ENCODE assay signal across 7 cellular contexts in the genomic region with DNA sequence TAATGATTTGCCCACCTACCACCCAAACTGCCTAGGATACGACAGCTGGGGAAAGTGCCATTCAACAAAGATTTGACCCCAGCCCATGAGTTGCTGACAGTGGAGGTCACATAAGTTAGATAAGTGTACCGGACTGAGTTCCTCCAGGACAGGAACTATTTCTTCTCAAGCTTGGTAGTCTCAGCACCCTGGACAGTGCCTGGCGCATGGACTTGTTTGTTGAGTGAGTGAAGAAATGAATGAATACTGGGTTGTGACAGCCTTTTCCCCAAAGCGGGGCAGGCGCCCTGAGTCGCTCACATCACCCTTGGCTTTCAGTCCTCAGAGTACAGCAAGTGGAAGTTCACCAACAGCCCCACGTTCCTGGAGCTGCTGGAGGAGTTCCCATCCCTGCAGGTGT.
DNase-seq lines count a peak whose midpoint lies in the region; ATAC-seq and TF ChIP-seq lines count a peak whose summit lies in the region.
"Not testable (repeated sequence)": the region's sequence is repeated elsewhere in the genome, so short reads cannot be mapped to it uniquely, and the experiment has no call there.

No MANE protein-coding gene starts in this region.

- CTCF ChIA-PET in activated CD8-positive, alpha-beta T cell treated with anti-CD3 and anti-CD28 coated beads, Interleukin-2, amount 10 ng/mL, durations not matched to agents 7 days and 5 days (lab: Charles Lee): not testable (repeated sequence)

- not testable (repeated sequence) for H3K4me1 ChIP-seq in cardiac muscle cell (ENCODE audit: low read depth)

- not testable (repeated sequence) for H3K27ac ChIP-seq in cardiac muscle cell

- ATAC-seq in activated CD8-positive, alpha-beta T cell treated with anti-CD3 and anti-CD28 coated beads, Interleukin-2, amount 10 ng/mL, durations not matched to agents 7 days and 5 days: not testable (repeated sequence)

- not testable (repeated sequence) for H3K27me3 Mint-ChIP-seq in activated CD8-positive, alpha-beta T cell treated with anti-CD3 and anti-CD28 coated beads, Interleukin-2, amount 10 ng/mL, durations not matched to agents 7 days and 5 days (ENCODE audit: low read depth)
- peaks cover 17% of the 10 kb centered on the region for H3K27me3 Mint-ChIP-seq in neural crest cell (ENCODE audit: low read depth)

- peak; percentile 33 for DNase-seq in ELR (ENCODE audit: low read depth)
- DNase-seq in LoVo (ENCODE audit: low spot score): peak; percentile 34
- DNase-seq in RPMI7951 (ENCODE audit: low read depth): peak; percentile 12
- peak; percentile 29 for DNase-seq in activated CD8-positive, alpha-beta T cell treated with anti-CD3 and anti-CD28 coated beads, Interleukin-2, amount 10 ng/mL, durations not matched to agents 7 days and 5 days
- peak; percentile 15 for DNase-seq in dedifferentiated amniotic fluid mesenchymal stem cell (ENCODE audit: extremely low spot score)
- peak; percentile 67 to 74 for DNase-seq in cardiac muscle cell (ENCODE audit: low read depth in 1 of 2, low spot score in 1 of 2)
- DNase-seq in neural crest cell (ENCODE audit: low read depth, low spot score): peak; percentile 28

- POLR2A ChIA-PET in activated CD8-positive, alpha-beta T cell treated with anti-CD3 and anti-CD28 coated beads, Interleukin-2, amount 10 ng/mL, durations not matched to agents 7 days and 5 days (lab: Charles Lee): not testable (repeated sequence)

- not testable (repeated sequence) for TF ChIP-seq CTCF in cardiac muscle cell (IDR thresholded peaks at IDR 0.05; ENCODE audit: low read depth, low read length); neural crest cell (conservative IDR thresholded peaks at IDR 0.05)

- not testable (repeated sequence) for H3K36me3 Mint-ChIP-seq in activated CD8-positive, alpha-beta T cell treated with anti-CD3 and anti-CD28 coated beads, Interleukin-2, amount 10 ng/mL, durations not matched to agents 7 days and 5 days (ENCODE audit: low read depth); neural crest cell (ENCODE audit: low read depth)

- not testable (repeated sequence) for H3K36me3 ChIP-seq in cardiac muscle cell

- H3K9me3 ChIP-seq in cardiac muscle cell (ENCODE audit: low read depth): not testable (repeated sequence)

- not testable (repeated sequence) for H3K27me3 ChIP-seq in cardiac muscle cell

- not testable (repeated sequence) for H3K4me3 ChIP-seq in cardiac muscle cell

- H3K9me3 Mint-ChIP-seq in activated CD8-positive, alpha-beta T cell treated with anti-CD3 and anti-CD28 coated beads, Interleukin-2, amount 10 ng/mL, durations not matched to agents 7 days and 5 days (ENCODE audit: insufficient read depth); neural crest cell: not testable (repeated sequence)

- H3K27ac Mint-ChIP-seq in activated CD8-positive, alpha-beta T cell treated with anti-CD3 and anti-CD28 coated beads, Interleukin-2, amount 10 ng/mL, durations not matched to agents 7 days and 5 days; neural crest cell (ENCODE audit: unreplicated experiment): not testable (repeated sequence)

- not testable (repeated sequence) for H3K4me1 Mint-ChIP-seq in activated CD8-positive, alpha-beta T cell treated with anti-CD3 and anti-CD28 coated beads, Interleukin-2, amount 10 ng/mL, durations not matched to agents 7 days and 5 days (ENCODE audit: low read depth); neural crest cell

- not testable (repeated sequence) for H3K4me3 Mint-ChIP-seq in activated CD8-positive, alpha-beta T cell treated with anti-CD3 and anti-CD28 coated beads, Interleukin-2, amount 10 ng/mL, durations not matched to agents 7 days and 5 days; neural crest cell

Comparison
In these comparisons a context has a peak if more than half of its experiments do, and no peak if none do; other contexts are left out.
1. DNase-seq: peak in every context shown above with its lines; median percentile 70 in cardiac muscle cell; 34 in LoVo; 33 in ELR; 29 in activated CD8-positive, alpha-beta T cell treated with anti-CD3 and anti-CD28 coated beads, Interleukin-2, amount 10 ng/mL, durations not matched to agents 7 days and 5 days; 28 in neural crest cell; 15 in dedifferentiated amniotic fluid mesenchymal stem cell; 12 in RPMI7951.